Comparison of ENCODE assay signal across 15 cellular contexts in genomic region chr4:119656986-119657635, GRCh38. TPM values are rescaled to one million over a fixed set of nuclear protein-coding genes. Genes with fewer than 3 reads are reported as not detected.
DNase-seq lines count a peak whose midpoint lies in the region; ATAC-seq and TF ChIP-seq lines count a peak whose summit lies in the region.
"Had no signal": no experiment of that assay in that cellular context is flagged by ENCODE, and none has a peak within 500 bp of the region (broad histone marks: within the 10 kb centered on the region; RNA-seq: fewer than 3 reads in every experiment).

No MANE protein-coding gene starts in this region.

- no peak overlapping the region for H3K23ac ChIP-seq in neuronal stem cell (ENCODE audit: low read depth, low read length, poor library complexity)

- no peak overlapping the region for H3K14ac ChIP-seq in neuronal stem cell (ENCODE audit: low read length)

- H3K4me1 Mint-ChIP-seq in osteocyte (ENCODE audit: unreplicated experiment) = peaks cover 9% of the 10 kb centered on the region
- no peaks in the 10 kb centered on the region for H3K4me1 Mint-ChIP-seq in T-helper 17 cell
- H3K4me1 Mint-ChIP-seq: activated naive CD4-positive, alpha-beta T cell treated with anti-CD3 and anti-CD28 coated beads, Interleukin-2, amount 10 ng/mL, durations not matched to agents 7 days and 5 days had no signal

- H3K4ac ChIP-seq in neuronal stem cell (ENCODE audit: low read length) = no peak overlapping the region

- CTCF ChIA-PET in Panc1 (lab: Charles Lee) = no interaction called here

- H3K27me3 ChIP-seq in Panc1 (ENCODE audit: control insufficient read depth, insufficient read depth, low read length) (no peaks in the 10 kb centered on the region), neuronal stem cell (ENCODE audit: control insufficient read depth in 3 of 3, insufficient read depth in 3 of 3, low read depth in 1 of 3, low read length in 3 of 3) (no peaks in the 10 kb centered on the region)
- H3K27me3 ChIP-seq: heart right ventricle had no signal

- no peak overlapping the region for H4K8ac ChIP-seq in neuronal stem cell (ENCODE audit: low read depth, low read length)

- no peak overlapping the region for H4K91ac ChIP-seq in neuronal stem cell (ENCODE audit: low read depth, low read length, poor library complexity)

- H3K4me3 ChIP-seq in Panc1 (ENCODE audit: low read depth in 2 of 2, low read length in 2 of 2) = no peak overlapping the region
- H3K4me3 ChIP-seq in neuronal stem cell (ENCODE audit: low read length in 2 of 2) = no peak overlapping the region
- H3K4me3 ChIP-seq: GM12878, heart right ventricle had no signal

- no peak overlapping the region for H3K4me2 ChIP-seq in neuronal stem cell (ENCODE audit: insufficient read depth, low read length, poor library complexity, severe bottlenecking)

- H2AK5ac ChIP-seq in neuronal stem cell (ENCODE audit: low read depth, low read length) = no peak overlapping the region

- peaks cover 24% of the 10 kb centered on the region for H3K4me1 ChIP-seq in Panc1 (ENCODE audit: control insufficient read depth, insufficient read depth, low read length)
- no peaks in the 10 kb centered on the region for H3K4me1 ChIP-seq in neuronal stem cell (ENCODE audit: control insufficient read depth in 2 of 2, insufficient read depth in 1 of 2, low read depth in 1 of 2, low read length in 2 of 2)

- H3K36me3 ChIP-seq in Panc1 (ENCODE audit: control insufficient read depth, insufficient read depth, low read length) (no peaks in the 10 kb centered on the region), neuronal stem cell (replicated peaks in 1 of 2; ENCODE audit: control insufficient read depth in 2 of 2, insufficient read depth in 2 of 2, low read length in 2 of 2) (no peaks in the 10 kb centered on the region)
- H3K36me3 ChIP-seq: heart right ventricle had no signal

- H3K9ac ChIP-seq in neuronal stem cell (ENCODE audit: low read depth, low read length, poor library complexity) = no peak overlapping the region

- no peak overlapping the region for H2BK5ac ChIP-seq in neuronal stem cell (ENCODE audit: low read length)

- H3K18ac ChIP-seq in neuronal stem cell (ENCODE audit: low read length) = no peak overlapping the region

- H3K27me3 Mint-ChIP-seq in osteocyte (ENCODE audit: unreplicated experiment) (no peaks in the 10 kb centered on the region), T-helper 17 cell (no peaks in the 10 kb centered on the region)
- H3K27me3 Mint-ChIP-seq: activated naive CD4-positive, alpha-beta T cell treated with anti-CD3 and anti-CD28 coated beads, Interleukin-2, amount 10 ng/mL, durations not matched to agents 7 days and 5 days had no signal

- H3K27ac ChIP-seq in Panc1 (ENCODE audit: low read length) (peak overlapping the region; percentile 91), epithelial cell of prostate (peak overlapping the region; percentile 19), neuronal stem cell (replicated peaks; ENCODE audit: low read length) (no peak overlapping the region)
- H3K27ac ChIP-seq: heart right ventricle had no signal

- no peak overlapping the region for H3K27ac Mint-ChIP-seq in osteocyte (ENCODE audit: unreplicated experiment)
- no peak overlapping the region for H3K27ac Mint-ChIP-seq in T-helper 17 cell
- H3K27ac Mint-ChIP-seq: activated naive CD4-positive, alpha-beta T cell treated with anti-CD3 and anti-CD28 coated beads, Interleukin-2, amount 10 ng/mL, durations not matched to agents 7 days and 5 days; stimulated activated naive CD8-positive, alpha-beta T cell treated with anti-CD3 and anti-CD28 coated beads, Interleukin-15, Interleukin-2, amounts not matched to agents 100 ng/mL and 50 ng/mL, for 24 hours had no signal

- POLR2A ChIA-PET in Panc1 (lab: Charles Lee) = no interaction called here

- no peak overlapping the region for H2BK12ac ChIP-seq in neuronal stem cell (ENCODE audit: low read length)

- H2BK15ac ChIP-seq in neuronal stem cell (ENCODE audit: low read length) = no peak overlapping the region

- peak overlapping the region; percentile 76 for H2AFZ ChIP-seq in neuronal stem cell (ENCODE audit: low read length)

- no peaks in the 10 kb centered on the region for H3K9me3 Mint-ChIP-seq in osteocyte (ENCODE audit: unreplicated experiment)
- H3K9me3 Mint-ChIP-seq: activated naive CD4-positive, alpha-beta T cell treated with anti-CD3 and anti-CD28 coated beads, Interleukin-2, amount 10 ng/mL, durations not matched to agents 7 days and 5 days; stimulated activated naive CD8-positive, alpha-beta T cell treated with anti-CD3 and anti-CD28 coated beads, Interleukin-15, Interleukin-2, amounts not matched to agents 100 ng/mL and 50 ng/mL, for 24 hours had no signal

- in situ Hi-C loops in Panc1 (cut with HindIII; ENCODE audit: low pct_unique_long_range_greater_than_20kb, low sequenced_read_pairs) = no loop called here

- ATAC-seq in Panc1 (peak; percentile 88), T-helper 17 cell (no peak)
- ATAC-seq: GM12878, heart right ventricle had no signal

- H3K36me3 Mint-ChIP-seq in osteocyte (ENCODE audit: unreplicated experiment) (no peaks in the 10 kb centered on the region), T-helper 17 cell (ENCODE audit: low read depth) (no peaks in the 10 kb centered on the region)
- H3K36me3 Mint-ChIP-seq: activated naive CD4-positive, alpha-beta T cell treated with anti-CD3 and anti-CD28 coated beads, Interleukin-2, amount 10 ng/mL, durations not matched to agents 7 days and 5 days had no signal

- TF ChIP-seq CTCF in Panc1 (IDR thresholded peaks at IDR 0.05) = no peak
- TF ChIP-seq CTCF in osteocyte (IDR thresholded peaks at IDR 0.05) = no peak

- no peaks in the 10 kb centered on the region for H3K79me1 ChIP-seq in neuronal stem cell (ENCODE audit: low read depth, low read length)

- H2BK120ac ChIP-seq in neuronal stem cell (ENCODE audit: low read depth, low read length) = no peak overlapping the region

- no TSS peak for BruUV-seq in Panc1 (replicated peaks; lab: Mats Ljungman, UMichigan)

- DNase-seq in ELR (ENCODE audit: low read depth) = peak; percentile 60
- DNase-seq in Panc1 (ENCODE audit: low read depth, low spot score) = no peak
- DNase-seq in epithelial cell of prostate (ENCODE audit: low read depth, low spot score) = peak; percentile 12
- no peak for DNase-seq in neuronal stem cell (ENCODE audit: low spot score)
- no peak for DNase-seq in activated CD4-positive, alpha-beta T cell treated with anti-CD3 and anti-CD28 coated beads, Interleukin-2, amount 50 U/mL, for 4 hours
- no peak for DNase-seq in osteocyte (ENCODE audit: extremely low spot score, unreplicated experiment)
- no peak for DNase-seq in NCI-H82 treated with DMSO at 0.1 percent for 48 hours (lab: John Stamatoyannopoulos, UW; ENCODE audit: unreplicated experiment)
- DNase-seq in T-helper 17 cell = no peak
- DNase-seq: activated naive CD4-positive, alpha-beta T cell treated with anti-CD3 and anti-CD28 coated beads, Interleukin-2, amount 10 ng/mL, durations not matched to agents 7 days and 5 days; DND-41; heart right ventricle; Kasumi-1; NCI-H69 had no signal

- H3K4me3 Mint-ChIP-seq in osteocyte (ENCODE audit: unreplicated experiment) = no peak overlapping the region
- H3K4me3 Mint-ChIP-seq in T-helper 17 cell = no peak overlapping the region
- H3K4me3 Mint-ChIP-seq: activated naive CD4-positive, alpha-beta T cell treated with anti-CD3 and anti-CD28 coated beads, Interleukin-2, amount 10 ng/mL, durations not matched to agents 7 days and 5 days; stimulated activated naive CD8-positive, alpha-beta T cell treated with anti-CD3 and anti-CD28 coated beads, Interleukin-15, Interleukin-2, amounts not matched to agents 100 ng/mL and 50 ng/mL, for 24 hours had no signal

- intact Hi-C loops in Panc1 (cut with micrococcal nuclease; ENCODE audit: unreplicated experiment) = no loop called here

- no peaks in the 10 kb centered on the region for H3K9me3 ChIP-seq in Panc1 (ENCODE audit: control insufficient read depth, insufficient read depth, low read depth, low read length)
- H3K9me3 ChIP-seq in neuronal stem cell (replicated peaks in 1 of 2; ENCODE audit: control insufficient read depth in 2 of 2, insufficient read depth in 1 of 2, low read depth in 1 of 2, low read length in 2 of 2) = no peaks in the 10 kb centered on the region
- H3K9me3 ChIP-seq in T-helper 17 cell (ENCODE audit: control insufficient read depth, low read length, poor library complexity, severe bottlenecking) = no peaks in the 10 kb centered on the region
- H3K9me3 ChIP-seq: heart right ventricle had no signal

RNA-seq across cellular contexts. Expression of gene PDE5A, which starts 28.5 kb away (rescaled TPM):
- 114 TPM for total RNA-seq in Panc1 (2021; ENCODE audit: unreplicated experiment)
- 40.8 TPM for polyA plus RNA-seq in Panc1 (2012; ENCODE audit: insufficient read length)
- 2.4 TPM for polyA plus RNA-seq in neuronal stem cell (2013, experiment 1 of 2)
- 2.8 TPM for polyA plus RNA-seq in neuronal stem cell (2013, experiment 2 of 2)
- 9.1 and 10.9 TPM in 2 replicates for total RNA-seq in osteocyte
- total RNA-seq in T-helper 17 cell = 10 to 100 TPM in 1 of 2 donors, 1 to 10 TPM in 1; 6.7 to 43.2 TPM

Comparison
In these comparisons a context has a peak if more than half of its experiments do, and no peak if none do; other contexts are left out.
1. DNase-seq: peak in ELR (single experiment) and epithelial cell of prostate (single experiment); none in Panc1 (single experiment), neuronal stem cell (single experiment), activated CD4-positive, alpha-beta T cell treated with anti-CD3 and anti-CD28 coated beads, Interleukin-2, amount 50 U/mL, for 4 hours (0 of 2), osteocyte (single experiment), NCI-H82 treated with DMSO at 0.1 percent for 48 hours (single experiment) and T-helper 17 cell (0 of 3).